ENCODE assay signal across 1 cellular context in the genomic region with DNA sequence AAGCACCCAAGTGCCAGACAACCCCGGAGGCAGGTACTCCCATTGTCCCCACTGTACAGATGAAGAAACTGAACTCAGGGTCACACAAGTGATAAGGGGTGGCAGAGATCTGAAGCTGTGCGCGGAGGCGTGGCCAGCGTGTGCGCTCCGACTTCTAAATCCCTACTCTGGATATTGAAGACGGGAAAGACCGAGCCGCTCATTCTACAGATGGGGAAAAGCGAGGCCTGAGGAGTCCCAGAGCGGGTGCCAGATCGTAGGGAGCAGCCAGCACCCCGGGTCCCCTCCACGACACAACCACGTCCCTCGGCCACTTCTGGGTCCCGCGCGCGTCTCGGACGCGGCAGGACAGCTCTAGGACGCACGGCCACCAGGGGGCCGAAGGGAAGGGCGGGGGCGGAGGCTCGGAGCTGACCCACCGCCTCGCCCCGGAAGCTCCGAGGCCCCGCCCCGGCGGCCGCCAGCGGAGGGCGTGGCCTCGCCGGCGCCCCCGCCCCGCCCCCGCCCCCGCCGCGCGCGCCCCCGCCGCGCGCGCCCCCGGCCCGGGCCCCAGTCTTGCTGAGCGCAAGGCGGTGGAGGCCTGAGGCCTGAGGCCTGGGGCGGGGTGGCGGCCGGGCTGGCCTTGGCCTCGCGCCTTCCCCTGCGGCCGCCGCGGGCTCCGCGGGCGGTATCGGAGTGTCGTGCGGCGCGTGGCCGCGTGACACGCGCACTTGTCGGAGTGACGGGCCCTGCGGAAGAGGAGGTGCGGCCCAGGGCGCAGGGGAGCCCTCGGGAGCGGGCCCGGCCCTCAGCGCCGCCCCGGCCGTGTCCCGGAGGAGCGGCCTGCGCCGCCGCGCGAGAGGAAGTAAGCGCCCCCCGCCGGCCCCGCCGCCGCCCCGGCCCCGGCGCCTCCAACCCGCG.
TF ChIP-seq lines count a peak whose summit lies in the region.

A gene with protein sequence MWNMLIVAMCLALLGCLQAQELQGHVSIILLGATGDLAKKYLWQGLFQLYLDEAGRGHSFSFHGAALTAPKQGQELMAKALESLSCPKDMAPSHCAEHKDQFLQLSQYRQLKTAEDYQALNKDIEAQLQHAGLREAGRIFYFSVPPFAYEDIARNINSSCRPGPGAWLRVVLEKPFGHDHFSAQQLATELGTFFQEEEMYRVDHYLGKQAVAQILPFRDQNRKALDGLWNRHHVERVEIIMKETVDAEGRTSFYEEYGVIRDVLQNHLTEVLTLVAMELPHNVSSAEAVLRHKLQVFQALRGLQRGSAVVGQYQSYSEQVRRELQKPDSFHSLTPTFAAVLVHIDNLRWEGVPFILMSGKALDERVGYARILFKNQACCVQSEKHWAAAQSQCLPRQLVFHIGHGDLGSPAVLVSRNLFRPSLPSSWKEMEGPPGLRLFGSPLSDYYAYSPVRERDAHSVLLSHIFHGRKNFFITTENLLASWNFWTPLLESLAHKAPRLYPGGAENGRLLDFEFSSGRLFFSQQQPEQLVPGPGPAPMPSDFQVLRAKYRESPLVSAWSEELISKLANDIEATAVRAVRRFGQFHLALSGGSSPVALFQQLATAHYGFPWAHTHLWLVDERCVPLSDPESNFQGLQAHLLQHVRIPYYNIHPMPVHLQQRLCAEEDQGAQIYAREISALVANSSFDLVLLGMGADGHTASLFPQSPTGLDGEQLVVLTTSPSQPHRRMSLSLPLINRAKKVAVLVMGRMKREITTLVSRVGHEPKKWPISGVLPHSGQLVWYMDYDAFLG (plus strand): TSS at position 552 of the 900 bp plus-strand sequence. CDS start 10,161 bp downstream, outside the sequence.

TF ChIP-seq in Ishikawa, 13 proteins besides CTCF, POLR2A, EP300 and RAD21 (continued from another document):
- TF ChIP-seq, protein P1, sequence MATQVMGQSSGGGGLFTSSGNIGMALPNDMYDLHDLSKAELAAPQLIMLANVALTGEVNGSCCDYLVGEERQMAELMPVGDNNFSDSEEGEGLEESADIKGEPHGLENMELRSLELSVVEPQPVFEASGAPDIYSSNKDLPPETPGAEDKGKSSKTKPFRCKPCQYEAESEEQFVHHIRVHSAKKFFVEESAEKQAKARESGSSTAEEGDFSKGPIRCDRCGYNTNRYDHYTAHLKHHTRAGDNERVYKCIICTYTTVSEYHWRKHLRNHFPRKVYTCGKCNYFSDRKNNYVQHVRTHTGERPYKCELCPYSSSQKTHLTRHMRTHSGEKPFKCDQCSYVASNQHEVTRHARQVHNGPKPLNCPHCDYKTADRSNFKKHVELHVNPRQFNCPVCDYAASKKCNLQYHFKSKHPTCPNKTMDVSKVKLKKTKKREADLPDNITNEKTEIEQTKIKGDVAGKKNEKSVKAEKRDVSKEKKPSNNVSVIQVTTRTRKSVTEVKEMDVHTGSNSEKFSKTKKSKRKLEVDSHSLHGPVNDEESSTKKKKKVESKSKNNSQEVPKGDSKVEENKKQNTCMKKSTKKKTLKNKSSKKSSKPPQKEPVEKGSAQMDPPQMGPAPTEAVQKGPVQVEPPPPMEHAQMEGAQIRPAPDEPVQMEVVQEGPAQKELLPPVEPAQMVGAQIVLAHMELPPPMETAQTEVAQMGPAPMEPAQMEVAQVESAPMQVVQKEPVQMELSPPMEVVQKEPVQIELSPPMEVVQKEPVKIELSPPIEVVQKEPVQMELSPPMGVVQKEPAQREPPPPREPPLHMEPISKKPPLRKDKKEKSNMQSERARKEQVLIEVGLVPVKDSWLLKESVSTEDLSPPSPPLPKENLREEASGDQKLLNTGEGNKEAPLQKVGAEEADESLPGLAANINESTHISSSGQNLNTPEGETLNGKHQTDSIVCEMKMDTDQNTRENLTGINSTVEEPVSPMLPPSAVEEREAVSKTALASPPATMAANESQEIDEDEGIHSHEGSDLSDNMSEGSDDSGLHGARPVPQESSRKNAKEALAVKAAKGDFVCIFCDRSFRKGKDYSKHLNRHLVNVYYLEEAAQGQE (IDR thresholded peaks at IDR 0.05; ENCODE audit: low read depth): no peak
- TF ChIP-seq EGR1 (IDR thresholded peaks at IDR 0.05) (peak; percentile 71), TCF12 (IDR thresholded peaks at IDR 0.05; ENCODE audit: low read depth) (no peak; the same call in 1 of the 2 replicates), ZBTB7A (IDR thresholded peaks at IDR 0.05; ENCODE audit: low read depth) (peak; percentile 26; the same call in 1 of the 2 replicates)
- TF ChIP-seq, protein P2, sequence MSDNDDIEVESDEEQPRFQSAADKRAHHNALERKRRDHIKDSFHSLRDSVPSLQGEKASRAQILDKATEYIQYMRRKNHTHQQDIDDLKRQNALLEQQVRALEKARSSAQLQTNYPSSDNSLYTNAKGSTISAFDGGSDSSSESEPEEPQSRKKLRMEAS (IDR thresholded peaks at IDR 0.05): peak; percentile 83
